Comparison of ENCODE assay signal across 1 cellular context in the genomic region with DNA sequence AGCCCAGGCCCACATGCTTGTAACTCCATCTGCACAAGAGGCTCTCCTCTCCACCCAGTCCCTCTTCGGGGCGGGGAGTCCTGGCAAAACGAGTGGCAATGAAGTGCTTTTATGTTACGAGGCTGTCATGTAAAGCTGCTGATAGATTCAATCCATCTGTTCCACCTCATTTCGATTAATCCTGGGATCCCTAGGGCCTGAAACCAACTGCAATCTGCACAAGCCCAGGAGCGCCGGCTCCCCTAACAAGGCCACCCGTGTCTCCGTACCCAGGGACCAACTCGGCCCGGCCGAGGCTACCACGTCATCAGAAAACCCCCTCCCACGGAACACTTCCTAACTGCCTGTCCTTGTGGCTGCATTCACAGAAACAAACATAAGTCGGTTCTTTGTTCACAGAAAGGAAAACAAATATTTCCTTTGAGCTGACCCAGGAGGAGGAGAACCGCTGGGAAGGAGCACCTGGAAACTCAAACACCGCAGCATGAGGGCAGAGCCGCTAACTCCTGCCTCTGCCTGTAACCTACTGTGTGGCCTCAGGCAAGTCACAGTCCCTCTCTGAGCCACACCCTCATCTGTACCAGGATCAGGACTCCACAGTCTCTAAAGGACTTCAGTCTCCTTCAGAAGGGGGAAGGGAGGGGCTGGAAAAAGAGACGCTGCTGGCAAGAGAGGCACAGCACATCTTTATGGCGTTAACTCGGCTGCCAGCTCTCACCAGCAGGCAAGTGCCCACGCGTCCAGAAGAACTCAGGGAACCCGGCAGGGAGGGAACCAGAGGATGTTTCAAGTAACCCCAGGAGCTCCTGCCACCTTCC.
TF ChIP-seq lines count a peak whose summit lies in the region.

No MANE protein-coding gene starts in this region.

TF ChIP-seq in GM12878, 131 proteins besides CTCF, POLR2A, EP300 and RAD21 (continued from another document and continues in another):
- peak; percentile 84 for TF ChIP-seq RELA (IDR thresholded peaks at IDR 0.05; ENCODE audit: borderline replicate concordance, partially characterized antibody)
- TF ChIP-seq, protein P1, sequence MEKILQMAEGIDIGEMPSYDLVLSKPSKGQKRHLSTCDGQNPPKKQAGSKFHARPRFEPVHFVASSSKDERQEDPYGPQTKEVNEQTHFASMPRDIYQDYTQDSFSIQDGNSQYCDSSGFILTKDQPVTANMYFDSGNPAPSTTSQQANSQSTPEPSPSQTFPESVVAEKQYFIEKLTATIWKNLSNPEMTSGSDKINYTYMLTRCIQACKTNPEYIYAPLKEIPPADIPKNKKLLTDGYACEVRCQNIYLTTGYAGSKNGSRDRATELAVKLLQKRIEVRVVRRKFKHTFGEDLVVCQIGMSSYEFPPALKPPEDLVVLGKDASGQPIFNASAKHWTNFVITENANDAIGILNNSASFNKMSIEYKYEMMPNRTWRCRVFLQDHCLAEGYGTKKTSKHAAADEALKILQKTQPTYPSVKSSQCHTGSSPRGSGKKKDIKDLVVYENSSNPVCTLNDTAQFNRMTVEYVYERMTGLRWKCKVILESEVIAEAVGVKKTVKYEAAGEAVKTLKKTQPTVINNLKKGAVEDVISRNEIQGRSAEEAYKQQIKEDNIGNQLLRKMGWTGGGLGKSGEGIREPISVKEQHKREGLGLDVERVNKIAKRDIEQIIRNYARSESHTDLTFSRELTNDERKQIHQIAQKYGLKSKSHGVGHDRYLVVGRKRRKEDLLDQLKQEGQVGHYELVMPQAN (conservative IDR thresholded peaks at IDR 0.05): no peak
- no peak for TF ChIP-seq STAT1 (conservative IDR thresholded peaks at IDR 0.05)
- no peak for TF ChIP-seq MXI1 (IDR thresholded peaks at IDR 0.05; ENCODE audit: low read depth, low read length)
- TF ChIP-seq HCFC1 (IDR thresholded peaks at IDR 0.05; ENCODE audit: low read length): no peak
- TF ChIP-seq MEF2B (IDR thresholded peaks at IDR 0.05; ENCODE audit: partially characterized antibody, poor library complexity, severe bottlenecking): peak; percentile 15
- TF ChIP-seq MTA3 (IDR thresholded peaks at IDR 0.05; ENCODE audit: borderline replicate concordance, low read length): no peak
- no peak for TF ChIP-seq ESRRA (IDR thresholded peaks at IDR 0.05; ENCODE audit: low read length)
- TF ChIP-seq CHD4 (IDR thresholded peaks at IDR 0.05): no peak
- no peak for TF ChIP-seq RAD51 (IDR thresholded peaks at IDR 0.05)
- no peak for TF ChIP-seq RB1 (IDR thresholded peaks at IDR 0.05; ENCODE audit: borderline replicate concordance)
- no peak for TF ChIP-seq PML (IDR thresholded peaks at IDR 0.05; ENCODE audit: low read length)
- TF ChIP-seq CBX3 (IDR thresholded peaks at IDR 0.05; ENCODE audit: borderline replicate concordance, low read depth): no peak
- TF ChIP-seq FOS (IDR thresholded peaks at IDR 0.05; ENCODE audit: borderline replicate concordance, extremely low read depth, insufficient read length): no peak
- TF ChIP-seq, protein P2, sequence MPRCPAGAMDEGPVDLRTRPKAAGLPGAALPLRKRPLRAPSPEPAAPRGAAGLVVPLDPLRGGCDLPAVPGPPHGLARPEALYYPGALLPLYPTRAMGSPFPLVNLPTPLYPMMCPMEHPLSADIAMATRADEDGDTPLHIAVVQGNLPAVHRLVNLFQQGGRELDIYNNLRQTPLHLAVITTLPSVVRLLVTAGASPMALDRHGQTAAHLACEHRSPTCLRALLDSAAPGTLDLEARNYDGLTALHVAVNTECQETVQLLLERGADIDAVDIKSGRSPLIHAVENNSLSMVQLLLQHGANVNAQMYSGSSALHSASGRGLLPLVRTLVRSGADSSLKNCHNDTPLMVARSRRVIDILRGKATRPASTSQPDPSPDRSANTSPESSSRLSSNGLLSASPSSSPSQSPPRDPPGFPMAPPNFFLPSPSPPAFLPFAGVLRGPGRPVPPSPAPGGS (IDR thresholded peaks at IDR 0.05; ENCODE audit: borderline replicate concordance, insufficient read depth, low read depth, low read length, poor library complexity, severe bottlenecking): no peak
- TF ChIP-seq, protein P3, sequence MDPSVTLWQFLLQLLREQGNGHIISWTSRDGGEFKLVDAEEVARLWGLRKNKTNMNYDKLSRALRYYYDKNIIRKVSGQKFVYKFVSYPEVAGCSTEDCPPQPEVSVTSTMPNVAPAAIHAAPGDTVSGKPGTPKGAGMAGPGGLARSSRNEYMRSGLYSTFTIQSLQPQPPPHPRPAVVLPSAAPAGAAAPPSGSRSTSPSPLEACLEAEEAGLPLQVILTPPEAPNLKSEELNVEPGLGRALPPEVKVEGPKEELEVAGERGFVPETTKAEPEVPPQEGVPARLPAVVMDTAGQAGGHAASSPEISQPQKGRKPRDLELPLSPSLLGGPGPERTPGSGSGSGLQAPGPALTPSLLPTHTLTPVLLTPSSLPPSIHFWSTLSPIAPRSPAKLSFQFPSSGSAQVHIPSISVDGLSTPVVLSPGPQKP (IDR thresholded peaks at IDR 0.05; ENCODE audit: low read depth, low read length): no peak
- no peak for TF ChIP-seq STAT3 (IDR thresholded peaks at IDR 0.05; ENCODE audit: low read depth, low read length)
- TF ChIP-seq IRF4 (IDR thresholded peaks at IDR 0.05; ENCODE audit: low read depth, low read length): no peak
- TF ChIP-seq, protein P4, sequence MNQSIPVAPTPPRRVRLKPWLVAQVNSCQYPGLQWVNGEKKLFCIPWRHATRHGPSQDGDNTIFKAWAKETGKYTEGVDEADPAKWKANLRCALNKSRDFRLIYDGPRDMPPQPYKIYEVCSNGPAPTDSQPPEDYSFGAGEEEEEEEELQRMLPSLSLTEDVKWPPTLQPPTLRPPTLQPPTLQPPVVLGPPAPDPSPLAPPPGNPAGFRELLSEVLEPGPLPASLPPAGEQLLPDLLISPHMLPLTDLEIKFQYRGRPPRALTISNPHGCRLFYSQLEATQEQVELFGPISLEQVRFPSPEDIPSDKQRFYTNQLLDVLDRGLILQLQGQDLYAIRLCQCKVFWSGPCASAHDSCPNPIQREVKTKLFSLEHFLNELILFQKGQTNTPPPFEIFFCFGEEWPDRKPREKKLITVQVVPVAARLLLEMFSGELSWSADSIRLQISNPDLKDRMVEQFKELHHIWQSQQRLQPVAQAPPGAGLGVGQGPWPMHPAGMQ (IDR thresholded peaks at IDR 0.05; ENCODE audit: borderline replicate concordance): no peak
- TF ChIP-seq SMAD1 (IDR thresholded peaks at IDR 0.05; ENCODE audit: low read depth, partially characterized antibody): no peak
- TF ChIP-seq TAF1 (IDR thresholded peaks at IDR 0.05; ENCODE audit: borderline replicate concordance, low read depth, low read length): no peak
- no peak for TF ChIP-seq SMAD5 (IDR thresholded peaks at IDR 0.05; ENCODE audit: low read depth)
- no peak for TF ChIP-seq MYC (IDR thresholded peaks at IDR 0.05; ENCODE audit: insufficient read depth, insufficient read length, insufficient replicate concordance, low read length, severe bottlenecking)
- 0 out of 4 replicates have a peak, but pooled peaks of 1 of the 2 experiments have one; percentile 7 for TF ChIP-seq BHLHE40 (IDR thresholded peaks at IDR 0.05; ENCODE audit: borderline replicate concordance in 1 of 2, low read depth in 2 of 2, low read length in 1 of 2)
- TF ChIP-seq ATF7 (IDR thresholded peaks at IDR 0.05; ENCODE audit: low read depth): no peak
- TF ChIP-seq, protein P5, sequence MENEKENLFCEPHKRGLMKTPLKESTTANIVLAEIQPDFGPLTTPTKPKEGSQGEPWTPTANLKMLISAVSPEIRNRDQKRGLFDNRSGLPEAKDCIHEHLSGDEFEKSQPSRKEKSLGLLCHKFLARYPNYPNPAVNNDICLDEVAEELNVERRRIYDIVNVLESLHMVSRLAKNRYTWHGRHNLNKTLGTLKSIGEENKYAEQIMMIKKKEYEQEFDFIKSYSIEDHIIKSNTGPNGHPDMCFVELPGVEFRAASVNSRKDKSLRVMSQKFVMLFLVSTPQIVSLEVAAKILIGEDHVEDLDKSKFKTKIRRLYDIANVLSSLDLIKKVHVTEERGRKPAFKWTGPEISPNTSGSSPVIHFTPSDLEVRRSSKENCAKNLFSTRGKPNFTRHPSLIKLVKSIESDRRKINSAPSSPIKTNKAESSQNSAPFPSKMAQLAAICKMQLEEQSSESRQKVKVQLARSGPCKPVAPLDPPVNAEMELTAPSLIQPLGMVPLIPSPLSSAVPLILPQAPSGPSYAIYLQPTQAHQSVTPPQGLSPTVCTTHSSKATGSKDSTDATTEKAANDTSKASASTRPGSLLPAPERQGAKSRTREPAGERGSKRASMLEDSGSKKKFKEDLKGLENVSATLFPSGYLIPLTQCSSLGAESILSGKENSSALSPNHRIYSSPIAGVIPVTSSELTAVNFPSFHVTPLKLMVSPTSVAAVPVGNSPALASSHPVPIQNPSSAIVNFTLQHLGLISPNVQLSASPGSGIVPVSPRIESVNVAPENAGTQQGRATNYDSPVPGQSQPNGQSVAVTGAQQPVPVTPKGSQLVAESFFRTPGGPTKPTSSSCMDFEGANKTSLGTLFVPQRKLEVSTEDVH (IDR thresholded peaks at IDR 0.05; ENCODE audit: low read depth, partially characterized antibody): no peak
- peak; percentile 49 for TF ChIP-seq DPF2 (IDR thresholded peaks at IDR 0.05)
- TF ChIP-seq, protein P6, sequence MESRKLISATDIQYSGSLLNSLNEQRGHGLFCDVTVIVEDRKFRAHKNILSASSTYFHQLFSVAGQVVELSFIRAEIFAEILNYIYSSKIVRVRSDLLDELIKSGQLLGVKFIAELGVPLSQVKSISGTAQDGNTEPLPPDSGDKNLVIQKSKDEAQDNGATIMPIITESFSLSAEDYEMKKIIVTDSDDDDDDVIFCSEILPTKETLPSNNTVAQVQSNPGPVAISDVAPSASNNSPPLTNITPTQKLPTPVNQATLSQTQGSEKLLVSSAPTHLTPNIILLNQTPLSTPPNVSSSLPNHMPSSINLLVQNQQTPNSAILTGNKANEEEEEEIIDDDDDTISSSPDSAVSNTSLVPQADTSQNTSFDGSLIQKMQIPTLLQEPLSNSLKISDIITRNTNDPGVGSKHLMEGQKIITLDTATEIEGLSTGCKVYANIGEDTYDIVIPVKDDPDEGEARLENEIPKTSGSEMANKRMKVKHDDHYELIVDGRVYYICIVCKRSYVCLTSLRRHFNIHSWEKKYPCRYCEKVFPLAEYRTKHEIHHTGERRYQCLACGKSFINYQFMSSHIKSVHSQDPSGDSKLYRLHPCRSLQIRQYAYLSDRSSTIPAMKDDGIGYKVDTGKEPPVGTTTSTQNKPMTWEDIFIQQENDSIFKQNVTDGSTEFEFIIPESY (IDR thresholded peaks at IDR 0.05): peak; percentile 65; the same call in 1 of the 2 replicates
- TF ChIP-seq, protein P7, sequence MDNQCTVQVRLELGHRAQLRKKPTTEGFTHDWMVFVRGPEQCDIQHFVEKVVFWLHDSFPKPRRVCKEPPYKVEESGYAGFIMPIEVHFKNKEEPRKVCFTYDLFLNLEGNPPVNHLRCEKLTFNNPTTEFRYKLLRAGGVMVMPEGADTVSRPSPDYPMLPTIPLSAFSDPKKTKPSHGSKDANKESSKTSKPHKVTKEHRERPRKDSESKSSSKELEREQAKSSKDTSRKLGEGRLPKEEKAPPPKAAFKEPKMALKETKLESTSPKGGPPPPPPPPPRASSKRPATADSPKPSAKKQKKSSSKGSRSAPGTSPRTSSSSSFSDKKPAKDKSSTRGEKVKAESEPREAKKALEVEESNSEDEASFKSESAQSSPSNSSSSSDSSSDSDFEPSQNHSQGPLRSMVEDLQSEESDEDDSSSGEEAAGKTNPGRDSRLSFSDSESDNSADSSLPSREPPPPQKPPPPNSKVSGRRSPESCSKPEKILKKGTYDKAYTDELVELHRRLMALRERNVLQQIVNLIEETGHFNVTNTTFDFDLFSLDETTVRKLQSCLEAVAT (IDR thresholded peaks at IDR 0.05): no peak; the same call in 1 of the 2 replicates
- peak; percentile 20; the same call in 1 of the 2 replicates for TF ChIP-seq NFXL1 (IDR thresholded peaks at IDR 0.05; ENCODE audit: borderline replicate concordance)
- TF ChIP-seq, protein P8, sequence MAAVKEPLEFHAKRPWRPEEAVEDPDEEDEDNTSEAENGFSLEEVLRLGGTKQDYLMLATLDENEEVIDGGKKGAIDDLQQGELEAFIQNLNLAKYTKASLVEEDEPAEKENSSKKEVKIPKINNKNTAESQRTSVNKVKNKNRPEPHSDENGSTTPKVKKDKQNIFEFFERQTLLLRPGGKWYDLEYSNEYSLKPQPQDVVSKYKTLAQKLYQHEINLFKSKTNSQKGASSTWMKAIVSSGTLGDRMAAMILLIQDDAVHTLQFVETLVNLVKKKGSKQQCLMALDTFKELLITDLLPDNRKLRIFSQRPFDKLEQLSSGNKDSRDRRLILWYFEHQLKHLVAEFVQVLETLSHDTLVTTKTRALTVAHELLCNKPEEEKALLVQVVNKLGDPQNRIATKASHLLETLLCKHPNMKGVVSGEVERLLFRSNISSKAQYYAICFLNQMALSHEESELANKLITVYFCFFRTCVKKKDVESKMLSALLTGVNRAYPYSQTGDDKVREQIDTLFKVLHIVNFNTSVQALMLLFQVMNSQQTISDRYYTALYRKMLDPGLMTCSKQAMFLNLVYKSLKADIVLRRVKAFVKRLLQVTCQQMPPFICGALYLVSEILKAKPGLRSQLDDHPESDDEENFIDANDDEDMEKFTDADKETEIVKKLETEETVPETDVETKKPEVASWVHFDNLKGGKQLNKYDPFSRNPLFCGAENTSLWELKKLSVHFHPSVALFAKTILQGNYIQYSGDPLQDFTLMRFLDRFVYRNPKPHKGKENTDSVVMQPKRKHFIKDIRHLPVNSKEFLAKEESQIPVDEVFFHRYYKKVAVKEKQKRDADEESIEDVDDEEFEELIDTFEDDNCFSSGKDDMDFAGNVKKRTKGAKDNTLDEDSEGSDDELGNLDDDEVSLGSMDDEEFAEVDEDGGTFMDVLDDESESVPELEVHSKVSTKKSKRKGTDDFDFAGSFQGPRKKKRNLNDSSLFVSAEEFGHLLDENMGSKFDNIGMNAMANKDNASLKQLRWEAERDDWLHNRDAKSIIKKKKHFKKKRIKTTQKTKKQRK (IDR thresholded peaks at IDR 0.05; ENCODE audit: low read depth, low read length): no peak
- TF ChIP-seq SMC3 (IDR thresholded peaks at IDR 0.05; ENCODE audit: borderline replicate concordance, low read length): no peak
- TF ChIP-seq, protein P9, sequence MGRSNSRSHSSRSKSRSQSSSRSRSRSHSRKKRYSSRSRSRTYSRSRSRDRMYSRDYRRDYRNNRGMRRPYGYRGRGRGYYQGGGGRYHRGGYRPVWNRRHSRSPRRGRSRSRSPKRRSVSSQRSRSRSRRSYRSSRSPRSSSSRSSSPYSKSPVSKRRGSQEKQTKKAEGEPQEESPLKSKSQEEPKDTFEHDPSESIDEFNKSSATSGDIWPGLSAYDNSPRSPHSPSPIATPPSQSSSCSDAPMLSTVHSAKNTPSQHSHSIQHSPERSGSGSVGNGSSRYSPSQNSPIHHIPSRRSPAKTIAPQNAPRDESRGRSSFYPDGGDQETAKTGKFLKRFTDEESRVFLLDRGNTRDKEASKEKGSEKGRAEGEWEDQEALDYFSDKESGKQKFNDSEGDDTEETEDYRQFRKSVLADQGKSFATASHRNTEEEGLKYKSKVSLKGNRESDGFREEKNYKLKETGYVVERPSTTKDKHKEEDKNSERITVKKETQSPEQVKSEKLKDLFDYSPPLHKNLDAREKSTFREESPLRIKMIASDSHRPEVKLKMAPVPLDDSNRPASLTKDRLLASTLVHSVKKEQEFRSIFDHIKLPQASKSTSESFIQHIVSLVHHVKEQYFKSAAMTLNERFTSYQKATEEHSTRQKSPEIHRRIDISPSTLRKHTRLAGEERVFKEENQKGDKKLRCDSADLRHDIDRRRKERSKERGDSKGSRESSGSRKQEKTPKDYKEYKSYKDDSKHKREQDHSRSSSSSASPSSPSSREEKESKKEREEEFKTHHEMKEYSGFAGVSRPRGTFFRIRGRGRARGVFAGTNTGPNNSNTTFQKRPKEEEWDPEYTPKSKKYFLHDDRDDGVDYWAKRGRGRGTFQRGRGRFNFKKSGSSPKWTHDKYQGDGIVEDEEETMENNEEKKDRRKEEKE (IDR thresholded peaks at IDR 0.05): no peak
